10 cellular contexts compared by ENCODE assay signal in genomic region chr12:4829161-4829792, GRCh38.
DNase-seq lines count a peak whose midpoint lies in the region; ATAC-seq and TF ChIP-seq lines count a peak whose summit lies in the region.
"Had no signal": no experiment of that assay in that cellular context is flagged by ENCODE, and none has a peak within 500 bp of the region (broad histone marks: within the 10 kb centered on the region; RNA-seq: fewer than 3 reads in every experiment).

No MANE protein-coding gene starts in this region.

- no peak for TF ChIP-seq CTCF in MM.1S (IDR thresholded peaks at IDR 0.05; ENCODE audit: low read length)

- CTCF ChIA-PET in activated CD4-positive, alpha-beta T cell treated with anti-CD3 and anti-CD28 coated beads, Interleukin-2, amount 10 ng/mL, durations not matched to agents 7 days and 5 days (lab: Charles Lee) = interaction anchor here (0.6 to 12.6 kb wide), 6 partner anchors 10 to 335 kb away, joined by 3 to 70 read pairs (median 3); a partner anchor contains a TSS

- H3K4me2 ChIP-seq in MM.1S (ENCODE audit: low read depth, low read length) (peak overlapping the region; percentile 57), GM23248 (ENCODE audit: unreplicated experiment) (no peak overlapping the region)

- H3K9ac ChIP-seq in MM.1S (ENCODE audit: low read length) (no peak overlapping the region), GM23248 (no peak overlapping the region)

- H3K4me3 Mint-ChIP-seq in activated CD4-positive, alpha-beta T cell treated with anti-CD3 and anti-CD28 coated beads, Interleukin-2, amount 10 ng/mL, durations not matched to agents 7 days and 5 days = peak overlapping the region; percentile 74
- H3K4me3 Mint-ChIP-seq in stimulated activated effector memory CD8-positive, alpha-beta T cell treated with anti-CD3 and anti-CD28 coated beads, Interleukin-12 subunit alpha, Interleukin-12 subunit beta, amount 100 ng/mL, for 72 hours = peak overlapping the region; percentile 66
- H3K4me3 Mint-ChIP-seq: dendritic cell treated with granulocyte-macrophage colony-stimulating factor and Interleukin-4, amounts not matched to agents 40 ng/mL and 50 ng/mL, for 4 days had no signal

- H4K20me1 ChIP-seq in MM.1S (ENCODE audit: insufficient read depth, low read length) (no peaks in the 10 kb centered on the region), GM23248 (ENCODE audit: insufficient read depth) (no peaks in the 10 kb centered on the region)

- POLR2A ChIA-PET in activated CD4-positive, alpha-beta T cell treated with anti-CD3 and anti-CD28 coated beads, Interleukin-2, amount 10 ng/mL, durations not matched to agents 7 days and 5 days (lab: Charles Lee) = interaction anchor here (0.7 kb wide), 2 partner anchors 11 to 13 kb away, joined by 3 to 5 read pairs; no protein-coding TSS in a partner anchor

- peak overlapping the region; percentile 23; the same call in 1 of the 2 replicates for H3K4me3 ChIP-seq in MM.1S (ENCODE audit: low read length)
- H3K4me3 ChIP-seq in GM23248 = no peak overlapping the region
- H3K4me3 ChIP-seq: lower lobe of right lung had no signal

- H3K36me3 ChIP-seq in MM.1S (replicated peaks; ENCODE audit: insufficient read depth, low read length) = no peaks in the 10 kb centered on the region
- H3K36me3 ChIP-seq in GM23248 (ENCODE audit: low read depth) = no peaks in the 10 kb centered on the region
- H3K36me3 ChIP-seq: lower lobe of right lung had no signal

- H3K27me3 Mint-ChIP-seq in activated CD4-positive, alpha-beta T cell treated with anti-CD3 and anti-CD28 coated beads, Interleukin-2, amount 10 ng/mL, durations not matched to agents 7 days and 5 days = no peaks in the 10 kb centered on the region

- H3K4me1 Mint-ChIP-seq in activated CD4-positive, alpha-beta T cell treated with anti-CD3 and anti-CD28 coated beads, Interleukin-2, amount 10 ng/mL, durations not matched to agents 7 days and 5 days = peaks cover 68% of the 10 kb centered on the region
- H3K4me1 Mint-ChIP-seq in stimulated activated effector memory CD8-positive, alpha-beta T cell treated with anti-CD3 and anti-CD28 coated beads, Interleukin-12 subunit alpha, Interleukin-12 subunit beta, amount 100 ng/mL, for 72 hours = peaks cover 65% of the 10 kb centered on the region

- H3K79me2 ChIP-seq in MM.1S (ENCODE audit: low read length) (no peaks in the 10 kb centered on the region), GM23248 (ENCODE audit: insufficient read depth) (no peaks in the 10 kb centered on the region)

- in situ Hi-C loops in GM23248 (cut with MboI) = no loop called here

- ATAC-seq in HG02642 (IDR thresholded peaks at IDR 0.05; ENCODE audit: poor library complexity, unreplicated experiment) = peak; percentile 85
- peak; percentile 85 for ATAC-seq in stimulated activated effector memory CD8-positive, alpha-beta T cell treated with anti-CD3 and anti-CD28 coated beads, Interleukin-12 subunit alpha, Interleukin-12 subunit beta, amount 100 ng/mL, for 72 hours
- ATAC-seq in left colon = no peak
- ATAC-seq: lower lobe of right lung had no signal

- 41 to 43% methylated on average over 7 of the region's 7 CpGs for WGBS in GM23248 (ENCODE audit: low coverage in 1 of 2, low lambda C conversion rate in 2 of 2, missing lambda C conversion rate in 2 of 2), 2 experiments

- H3K27ac Mint-ChIP-seq in activated CD4-positive, alpha-beta T cell treated with anti-CD3 and anti-CD28 coated beads, Interleukin-2, amount 10 ng/mL, durations not matched to agents 7 days and 5 days = peak overlapping the region; percentile 97
- H3K27ac Mint-ChIP-seq in stimulated activated effector memory CD8-positive, alpha-beta T cell treated with anti-CD3 and anti-CD28 coated beads, Interleukin-12 subunit alpha, Interleukin-12 subunit beta, amount 100 ng/mL, for 72 hours = peak overlapping the region; percentile 90
- H3K27ac Mint-ChIP-seq: dendritic cell treated with granulocyte-macrophage colony-stimulating factor and Interleukin-4, amounts not matched to agents 40 ng/mL and 50 ng/mL, for 4 days had no signal

- peaks cover 34% of the 10 kb centered on the region for H3K36me3 Mint-ChIP-seq in activated CD4-positive, alpha-beta T cell treated with anti-CD3 and anti-CD28 coated beads, Interleukin-2, amount 10 ng/mL, durations not matched to agents 7 days and 5 days (ENCODE audit: low read depth)
- H3K36me3 Mint-ChIP-seq in stimulated activated effector memory CD8-positive, alpha-beta T cell treated with anti-CD3 and anti-CD28 coated beads, Interleukin-12 subunit alpha, Interleukin-12 subunit beta, amount 100 ng/mL, for 72 hours = no peaks in the 10 kb centered on the region

- DNase-seq in activated CD4-positive, alpha-beta T cell treated with anti-CD3 and anti-CD28 coated beads, Interleukin-2, amount 10 ng/mL, durations not matched to agents 7 days and 5 days = peak; percentile 33
- DNase-seq in activated CD4-positive, alpha-beta T cell treated with anti-CD3 and anti-CD28 coated beads for 4 hours = no peak
- DNase-seq in MM.1S (peak; percentile 81), left colon (no peak), GM23248 (no peak), DMS 273 (lab: John Stamatoyannopoulos, UW; ENCODE audit: unreplicated experiment) (no peak)
- DNase-seq in stimulated activated effector memory CD8-positive, alpha-beta T cell treated with anti-CD3 and anti-CD28 coated beads, Interleukin-12 subunit alpha, Interleukin-12 subunit beta, amount 100 ng/mL, for 72 hours (ENCODE audit: low spot score in 2 of 2) = no peak
- DNase-seq: lower lobe of right lung had no signal

- peaks cover 5% of the 10 kb centered on the region for H3K9me3 Mint-ChIP-seq in activated CD4-positive, alpha-beta T cell treated with anti-CD3 and anti-CD28 coated beads, Interleukin-2, amount 10 ng/mL, durations not matched to agents 7 days and 5 days
- H3K9me3 Mint-ChIP-seq in stimulated activated effector memory CD8-positive, alpha-beta T cell treated with anti-CD3 and anti-CD28 coated beads, Interleukin-12 subunit alpha, Interleukin-12 subunit beta, amount 100 ng/mL, for 72 hours = no peaks in the 10 kb centered on the region
- H3K9me3 Mint-ChIP-seq: dendritic cell treated with granulocyte-macrophage colony-stimulating factor and Interleukin-4, amounts not matched to agents 40 ng/mL and 50 ng/mL, for 4 days had no signal

- peak overlapping the region; percentile 68; the same call in 1 of the 2 replicates for H2AFZ ChIP-seq in MM.1S (ENCODE audit: low read length)
- no peak overlapping the region for H2AFZ ChIP-seq in GM23248

- no peaks in the 10 kb centered on the region for H3K27me3 ChIP-seq in MM.1S (replicated peaks; ENCODE audit: insufficient read depth, low read length)
- peaks cover 3% of the 10 kb centered on the region for H3K27me3 ChIP-seq in GM23248 (replicated peaks; ENCODE audit: insufficient read depth)

- H3K9me3 ChIP-seq in MM.1S (replicated peaks; ENCODE audit: insufficient read depth, low read length) (no peaks in the 10 kb centered on the region), GM23248 (ENCODE audit: low read depth) (no peaks in the 10 kb centered on the region)
- H3K9me3 ChIP-seq: lower lobe of right lung had no signal

- no peaks in the 10 kb centered on the region for H3F3A ChIP-seq in MM.1S (ENCODE audit: insufficient read depth, low read length)
- peaks cover 7% of the 10 kb centered on the region; the same call in 1 of the 2 replicates for H3F3A ChIP-seq in GM23248 (ENCODE audit: insufficient read depth)

- intact Hi-C loops in left colon (cut with DNase I, micrococcal nuclease) = no loop called here

- no peaks in the 10 kb centered on the region for H3K9me2 ChIP-seq in MM.1S (replicated peaks; ENCODE audit: insufficient read depth, low read length)
- H3K9me2 ChIP-seq in GM23248 (ENCODE audit: insufficient read depth) = no peaks in the 10 kb centered on the region

- H3K27ac ChIP-seq in MM.1S (ENCODE audit: low read length) (peak overlapping the region; percentile 25; the same call in 1 of the 2 replicates), GM23248 (no peak overlapping the region)
- H3K27ac ChIP-seq: lower lobe of right lung had no signal

- H3K4me1 ChIP-seq in MM.1S (ENCODE audit: low read length) (peaks cover 27% of the 10 kb centered on the region), GM23248 (ENCODE audit: insufficient read depth) (peaks cover 5% of the 10 kb centered on the region)
- H3K4me1 ChIP-seq: lower lobe of right lung had no signal

Comparison
In these comparisons a context has a peak if more than half of its experiments do, and no peak if none do; other contexts are left out.
1. DNase-seq: peak in activated CD4-positive, alpha-beta T cell treated with anti-CD3 and anti-CD28 coated beads, Interleukin-2, amount 10 ng/mL, durations not matched to agents 7 days and 5 days (single experiment) and MM.1S (single experiment); none in activated CD4-positive, alpha-beta T cell treated with anti-CD3 and anti-CD28 coated beads for 4 hours (0 of 2), stimulated activated effector memory CD8-positive, alpha-beta T cell treated with anti-CD3 and anti-CD28 coated beads, Interleukin-12 subunit alpha, Interleukin-12 subunit beta, amount 100 ng/mL, for 72 hours (0 of 2), left colon (0 of 2), GM23248 (single experiment) and DMS 273 (single experiment).